In the genomic region with DNA sequence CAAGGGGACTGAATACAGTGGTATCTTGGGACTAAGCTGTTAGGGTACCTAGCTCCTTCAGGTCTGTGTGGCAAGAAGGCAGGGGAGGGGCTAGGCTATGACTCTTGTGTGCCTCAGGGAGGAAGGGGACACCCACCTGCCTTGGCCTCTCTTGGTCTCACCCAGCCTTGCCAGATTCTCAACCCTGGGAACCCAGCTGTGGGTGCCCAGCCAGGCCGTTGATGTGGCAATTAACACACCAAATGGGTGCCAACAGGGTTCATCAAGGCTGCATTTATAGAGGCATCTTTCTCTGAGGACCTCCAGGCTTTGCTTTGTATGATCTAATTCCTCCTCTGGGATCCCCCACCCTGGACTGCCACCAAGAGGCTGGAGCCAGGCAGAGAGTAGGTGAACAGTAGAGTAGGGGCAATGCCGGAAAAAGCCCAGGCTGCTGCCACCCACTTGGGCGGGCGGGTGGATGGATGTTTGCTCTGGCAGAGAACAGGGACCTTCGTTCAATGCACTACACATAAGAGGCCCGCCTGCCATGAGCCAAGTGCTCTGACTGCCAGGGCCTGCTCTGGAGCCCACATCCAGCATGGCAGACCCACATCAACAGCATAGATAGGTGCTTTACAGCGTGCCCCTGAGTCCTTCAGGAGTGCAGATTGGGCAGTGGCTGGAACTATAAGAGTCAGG, we compare ENCODE assay signal across 19 cellular contexts. TPM values are rescaled to one million over a fixed set of nuclear protein-coding genes. Genes with fewer than 3 reads are reported as not detected.
A peak's percentile ranks its signal among the peaks of the same experiment; 100 is the strongest.
DNase-seq lines count a peak whose midpoint lies in the region; ATAC-seq, FAIRE-seq and TF ChIP-seq lines count a peak whose summit lies in the region.
"Had no signal": no experiment of that assay in that cellular context is flagged by ENCODE, and none has a peak within 500 bp of the region (broad histone marks: within the 10 kb centered on the region; RNA-seq: fewer than 3 reads in every experiment).

No MANE protein-coding gene starts in this region.

- H3F3A ChIP-seq in neural progenitor cell (ENCODE audit: low read depth): peaks cover 3% of the 10 kb centered on the region

- TF ChIP-seq RAD21 in liver (IDR thresholded peaks at IDR 0.05) (no peak), HepG2 (CRISPR knock-in tag; IDR thresholded peaks at IDR 0.05) (no peak)

- H3K9ac ChIP-seq in liver (ENCODE audit: low read depth in 1 of 2, low read length in 2 of 2) (no peak overlapping the region), HepG2 (ENCODE audit: insufficient read depth, low read depth, low read length) (no peak overlapping the region), neural progenitor cell (no peak overlapping the region)

- H3K27ac ChIP-seq in liver (ENCODE audit: low read depth in 1 of 2, low read length in 2 of 2) (no peak overlapping the region), HepG2 (ENCODE audit: extremely low read length, insufficient read depth, low read length) (no peak overlapping the region), neural progenitor cell (no peak overlapping the region)
- H3K27ac ChIP-seq: suprapubic skin, vagina had no signal

- in situ Hi-C loops in HepG2 (cut with HindIII; ENCODE audit: extremely low pct_ligation_motif_present, low pct_unique_long_range_greater_than_20kb): no loop called here

- peaks cover 1% of the 10 kb centered on the region for H3K36me3 Mint-ChIP-seq in central memory CD8-positive, alpha-beta T cell (ENCODE audit: insufficient read depth)
- H3K36me3 Mint-ChIP-seq in neural progenitor cell: no peaks in the 10 kb centered on the region
- H3K36me3 Mint-ChIP-seq: activated naive CD8-positive, alpha-beta T cell treated with anti-CD3 and anti-CD28 coated beads, Interleukin-2, amount 10 ng/mL, durations not matched to agents 7 days and 5 days had no signal

- H3K9me3 ChIP-seq in liver (ENCODE audit: control insufficient read depth in 4 of 4, low read length in 3 of 4): no peaks in the 10 kb centered on the region
- H3K9me3 ChIP-seq in HepG2 (ENCODE audit: low read length): no peaks in the 10 kb centered on the region
- H3K9me3 ChIP-seq in neural progenitor cell (ENCODE audit: low read depth): no peaks in the 10 kb centered on the region
- H3K9me3 ChIP-seq: BLaER1 treated with 17β-estradiol and CSF1 and Interleukin-3, amounts not matched to agents 10 nM and 100 nM; suprapubic skin; vagina had no signal

- ATAC-seq in HepG2: no peak; the same call in 2 of the 3 replicates
- no peak for ATAC-seq in central memory CD8-positive, alpha-beta T cell (replicated peaks; ENCODE audit: extremely low read depth, poor library complexity, severe bottlenecking)
- no peak for ATAC-seq in HG03097 (IDR thresholded peaks at IDR 0.05; ENCODE audit: low FRiP score, unreplicated experiment)
- ATAC-seq in HG02623 (IDR thresholded peaks at IDR 0.05; ENCODE audit: unreplicated experiment): no peak
- ATAC-seq: naive thymus-derived CD4-positive, alpha-beta T cell had no signal

- no peak for TF ChIP-seq CTCF in liver (IDR thresholded peaks at IDR 0.05; ENCODE audit: low read depth, low read length, missing input control)
- no peak for TF ChIP-seq CTCF in HepG2 (CRISPR knock-in tag; IDR thresholded peaks at IDR 0.05)
- no peak for TF ChIP-seq CTCF in neural progenitor cell (IDR thresholded peaks at IDR 0.05)

- H3K4me2 ChIP-seq in HepG2 (ENCODE audit: low read depth, low read length) (no peak overlapping the region), neural progenitor cell (no peak overlapping the region)

- H3K27me3 Mint-ChIP-seq in central memory CD8-positive, alpha-beta T cell: no peaks in the 10 kb centered on the region
- H3K27me3 Mint-ChIP-seq in neural progenitor cell (ENCODE audit: insufficient read depth, low read depth): peaks cover 5% of the 10 kb centered on the region
- H3K27me3 Mint-ChIP-seq: activated naive CD8-positive, alpha-beta T cell treated with anti-CD3 and anti-CD28 coated beads, Interleukin-2, amount 10 ng/mL, durations not matched to agents 7 days and 5 days; naive thymus-derived CD4-positive, alpha-beta T cell had no signal

- BruUV-seq in HepG2 (replicated peaks; lab: Mats Ljungman, UMichigan): no TSS peak

- H3K4me3 ChIP-seq in liver (ENCODE audit: low read depth in 1 of 3, low read length in 3 of 3): no peak overlapping the region
- H3K4me3 ChIP-seq in HepG2 (replicated peaks in 1 of 3; ENCODE audit: insufficient read depth in 1 of 3, low read depth in 2 of 3, low read length in 3 of 3): no peak overlapping the region
- H3K4me3 ChIP-seq in neural progenitor cell: no peak overlapping the region
- H3K4me3 ChIP-seq: BLaER1 treated with 17β-estradiol and CSF1 and Interleukin-3, amounts not matched to agents 10 nM and 100 nM; suprapubic skin; vagina had no signal

- no peaks in the 10 kb centered on the region for H3K9me3 Mint-ChIP-seq in central memory CD8-positive, alpha-beta T cell
- H3K9me3 Mint-ChIP-seq in neural progenitor cell: no peaks in the 10 kb centered on the region
- H3K9me3 Mint-ChIP-seq: activated naive CD8-positive, alpha-beta T cell treated with anti-CD3 and anti-CD28 coated beads, Interleukin-2, amount 10 ng/mL, durations not matched to agents 7 days and 5 days; naive thymus-derived CD4-positive, alpha-beta T cell had no signal

- no peak overlapping the region for H2AFZ ChIP-seq in HepG2 (ENCODE audit: low read length)
- no peak overlapping the region for H2AFZ ChIP-seq in neural progenitor cell (replicated peaks)

- H3K27me3 ChIP-seq in liver (ENCODE audit: control insufficient read depth in 4 of 4, insufficient read depth in 4 of 4, low read length in 3 of 4): no peaks in the 10 kb centered on the region
- no peaks in the 10 kb centered on the region for H3K27me3 ChIP-seq in HepG2 (ENCODE audit: control insufficient read depth in 1 of 2, insufficient read depth in 2 of 2, low read length in 2 of 2)
- no peaks in the 10 kb centered on the region for H3K27me3 ChIP-seq in neural progenitor cell
- H3K27me3 ChIP-seq: BLaER1 treated with 17β-estradiol and CSF1 and Interleukin-3, amounts not matched to agents 10 nM and 100 nM; suprapubic skin; vagina had no signal

- POLR2A ChIA-PET in HepG2 (lab: Yijun Ruan, JAX): interaction anchor here (1.0 to 2.0 kb wide), 4 partner anchors 19 to 153 kb away, joined by 4 to 8 read pairs (median 7); partner anchors contain the start of genes LSM12, TMEM101 and TMUB2

- TF ChIP-seq EP300 in HepG2 (IDR thresholded peaks at IDR 0.05; ENCODE audit: low read depth in 2 of 2, low read length in 2 of 2) (no peak), HepG2 (CRISPR knock-in tag; IDR thresholded peaks at IDR 0.05; ENCODE audit: borderline replicate concordance) (no peak)

- no peaks in the 10 kb centered on the region for H4K20me1 ChIP-seq in HepG2 (ENCODE audit: insufficient read depth, low read length)
- H4K20me1 ChIP-seq in neural progenitor cell (ENCODE audit: low read depth): no peaks in the 10 kb centered on the region

- H3K79me2 ChIP-seq in HepG2 (ENCODE audit: insufficient read depth, low read length) (no peaks in the 10 kb centered on the region), neural progenitor cell (ENCODE audit: low read depth) (no peaks in the 10 kb centered on the region)

- H3K27ac Mint-ChIP-seq in central memory CD8-positive, alpha-beta T cell (ENCODE audit: low read depth): peak overlapping the region; percentile 16
- no peak overlapping the region for H3K27ac Mint-ChIP-seq in neural progenitor cell
- H3K27ac Mint-ChIP-seq: activated naive CD8-positive, alpha-beta T cell treated with anti-CD3 and anti-CD28 coated beads, Interleukin-2, amount 10 ng/mL, durations not matched to agents 7 days and 5 days had no signal

- peaks cover 0 to 13% (median 4%) of the 10 kb centered on the region in 4 donors for H3K4me1 ChIP-seq in liver (ENCODE audit: control insufficient read depth in 4 of 4, insufficient read depth in 4 of 4, low read length in 3 of 4)
- H3K4me1 ChIP-seq in HepG2 (ENCODE audit: insufficient read depth, low read length): peaks cover 41% of the 10 kb centered on the region
- peaks cover 11% of the 10 kb centered on the region for H3K4me1 ChIP-seq in neural progenitor cell

- CTCF ChIA-PET in HepG2 (lab: Yijun Ruan, JAX; ENCODE audit: low intra/inter-chr PET ratio, low total read pairs): interaction anchor here (0.9 to 2.1 kb wide), 3 partner anchors 26 to 126 kb away, joined by 3 to 8 read pairs (median 4); partner anchors contain the start of gene HROB

- no peak for FAIRE-seq in HepG2 (lab: Jason Lieb, UNC)
- FAIRE-seq: GM18507, kidney had no signal

- H3K4me3 Mint-ChIP-seq in central memory CD8-positive, alpha-beta T cell: no peak overlapping the region
- no peak overlapping the region for H3K4me3 Mint-ChIP-seq in neural progenitor cell
- H3K4me3 Mint-ChIP-seq: activated naive CD8-positive, alpha-beta T cell treated with anti-CD3 and anti-CD28 coated beads, Interleukin-2, amount 10 ng/mL, durations not matched to agents 7 days and 5 days; naive thymus-derived CD4-positive, alpha-beta T cell had no signal

- no peak for TF ChIP-seq POLR2A in HepG2 (IDR thresholded peaks at IDR 0.05; ENCODE audit: insufficient read depth in 1 of 2, low read depth in 2 of 2, low read length in 2 of 2)

- DNase-seq in HepG2 (ENCODE audit: low spot score) (no peak), neural progenitor cell (ENCODE audit: low spot score) (no peak)
- no peak for DNase-seq in central memory CD8-positive, alpha-beta T cell (ENCODE audit: low spot score in 2 of 2)
- DNase-seq: activated naive CD8-positive, alpha-beta T cell treated with anti-CD3 and anti-CD28 coated beads, Interleukin-2, amount 10 ng/mL, durations not matched to agents 7 days and 5 days; effector memory CD4-positive, alpha-beta T cell; kidney; mesendoderm; naive thymus-derived CD4-positive, alpha-beta T cell; NCI-H1417; NCI-H510A treated with DMSO at 0.1 percent for 48 hours; T1000 had no signal

- intact Hi-C loops in HepG2 (cut with micrococcal nuclease; ENCODE audit: unreplicated experiment): loop anchor here (5.0 kb wide), 1 partner anchor 45 kb away; the partner anchor contains the start of gene HDAC5

- H3K36me3 ChIP-seq in liver (ENCODE audit: control insufficient read depth in 4 of 4, insufficient read depth in 3 of 4, low read depth in 1 of 4, low read length in 3 of 4) (no peaks in the 10 kb centered on the region), HepG2 (replicated peaks in 1 of 2; ENCODE audit: control insufficient read depth in 1 of 2, insufficient read depth in 2 of 2, low read length in 2 of 2) (peaks cover 0 to under 1% of the 10 kb centered on the region in 2 experiments; a peak in 1 of 5 replicates), neural progenitor cell (no peaks in the 10 kb centered on the region)
- H3K36me3 ChIP-seq: suprapubic skin, vagina had no signal

- peaks cover 10% of the 10 kb centered on the region for H3K4me1 Mint-ChIP-seq in central memory CD8-positive, alpha-beta T cell
- H3K4me1 Mint-ChIP-seq in neural progenitor cell: peaks cover 21% of the 10 kb centered on the region
- H3K4me1 Mint-ChIP-seq: activated naive CD8-positive, alpha-beta T cell treated with anti-CD3 and anti-CD28 coated beads, Interleukin-2, amount 10 ng/mL, durations not matched to agents 7 days and 5 days had no signal

- WGBS in liver: 50% methylated on average over 7 of the region's 7 CpGs
- WGBS in HepG2 (ENCODE audit: low lambda C conversion rate): 75% methylated on average over 7 of the region's 7 CpGs

RNA-seq across cellular contexts. Expression of gene ASB16, which starts 3.2 kb away (rescaled TPM):
- total RNA-seq in liver: under 1 TPM in 1 of 2 donors, not detected in 1; 0.37 TPM
- polyA plus RNA-seq in liver: under 1 TPM; 0.02 to 0.08 TPM
- 0.07 TPM in 1 of 2 replicates, not detected in the other for total RNA-seq in HepG2 (2016; rRNA removed; fragmentation: Illumina TruSeq; extraction: Trizol)
- not detected in 2 replicates for total RNA-seq in HepG2 (2016; cell fraction: cytosol; rRNA removed; fragmentation: Illumina TruSeq; extraction: Trizol; ENCODE audit: low read depth)
- not detected in 2 replicates for total RNA-seq in HepG2 (2016; cell fraction: insoluble cytoplasmic fraction; rRNA removed; fragmentation: Illumina TruSeq; extraction: Trizol)
- total RNA-seq in HepG2 (2016; cell fraction: membrane; rRNA removed; fragmentation: Illumina TruSeq; extraction: Trizol): not detected in 2 replicates
- total RNA-seq in HepG2 (2016; cell fraction: nucleus; rRNA removed; fragmentation: Illumina TruSeq; extraction: Trizol): not detected in 2 replicates
- 0.05 TPM in 1 of 2 replicates, not detected in the other for polyA plus RNA-seq in HepG2 (2011; rRNA removed)
- polyA plus RNA-seq in HepG2 (2011; cell fraction: cytosol; rRNA removed): 0.04 and 0.10 TPM in 2 replicates
- 0.45 and 0.47 TPM in 2 replicates for polyA plus RNA-seq in HepG2 (2011; cell fraction: nucleus; rRNA removed)
- polyA plus RNA-seq in HepG2 (2012): 0.47 and 0.64 TPM in 2 replicates
- not detected in 2 replicates for polyA plus RNA-seq in HepG2 (2016; cell fraction: cytosol; fragmentation: Illumina TruSeq; extraction: Trizol; ENCODE audit: low read depth)
- polyA plus RNA-seq in HepG2 (2016; cell fraction: insoluble cytoplasmic fraction; fragmentation: Illumina TruSeq; extraction: Trizol; ENCODE audit: low read depth): not detected in 2 replicates
- not detected in 2 replicates for polyA plus RNA-seq in HepG2 (2016; cell fraction: membrane; fragmentation: Illumina TruSeq; extraction: Trizol; ENCODE audit: low read depth)
- not detected in 2 replicates for polyA plus RNA-seq in HepG2 (2016; cell fraction: nucleus; fragmentation: Illumina TruSeq; extraction: Trizol; ENCODE audit: insufficient read depth, low read depth)
- 0.09 and 0.40 TPM in 2 replicates for polyA minus RNA-seq in HepG2 (2011; rRNA and poly(A)+ RNA removed; ENCODE audit: low replicate concordance)
- not detected in 2 replicates for polyA minus RNA-seq in HepG2 (2011; cell fraction: cytosol; rRNA and poly(A)+ RNA removed)
- not detected in 2 replicates for polyA minus RNA-seq in HepG2 (2011; cell fraction: nucleus; rRNA and poly(A)+ RNA removed)
- total RNA-seq in neural progenitor cell (ENCODE audit: low replicate concordance): not detected in 2 replicates
- total RNA-seq: osteocyte, suprapubic skin, vagina had no signal

RNA-seq across cellular contexts. Expression of gene TMUB2, which starts 19.5 kb away (rescaled TPM):
- total RNA-seq in liver (10 to 100 TPM; 12.2 to 14.7 TPM), HepG2 (2016; rRNA removed; fragmentation: Illumina TruSeq; extraction: Trizol) (18.7 and 26.9 TPM in 2 replicates), neural progenitor cell (ENCODE audit: low replicate concordance) (16.6 and 26.3 TPM in 2 replicates)
- polyA plus RNA-seq in liver (10 to 100 TPM; 13.3 to 18.8 TPM), HepG2 (2011; rRNA removed) (50.8 and 55.5 TPM in 2 replicates)
- 9.7 and 10.5 TPM in 2 replicates for total RNA-seq in HepG2 (2016; cell fraction: cytosol; rRNA removed; fragmentation: Illumina TruSeq; extraction: Trizol; ENCODE audit: low read depth)
- 17.2 and 28.2 TPM in 2 replicates for total RNA-seq in HepG2 (2016; cell fraction: insoluble cytoplasmic fraction; rRNA removed; fragmentation: Illumina TruSeq; extraction: Trizol)
- total RNA-seq in HepG2 (2016; cell fraction: membrane; rRNA removed; fragmentation: Illumina TruSeq; extraction: Trizol): 18.3 and 23.2 TPM in 2 replicates
- 23.0 and 27.8 TPM in 2 replicates for total RNA-seq in HepG2 (2016; cell fraction: nucleus; rRNA removed; fragmentation: Illumina TruSeq; extraction: Trizol)
- polyA plus RNA-seq in HepG2 (2011; cell fraction: cytosol; rRNA removed): 41.4 and 47.9 TPM in 2 replicates
- polyA plus RNA-seq in HepG2 (2011; cell fraction: nucleus; rRNA removed): 102 and 118 TPM in 2 replicates
- polyA plus RNA-seq in HepG2 (2012): 22.8 and 25.7 TPM in 2 replicates
- 8.4 and 10.1 TPM in 2 replicates for polyA plus RNA-seq in HepG2 (2016; cell fraction: cytosol; fragmentation: Illumina TruSeq; extraction: Trizol; ENCODE audit: low read depth)
- polyA plus RNA-seq in HepG2 (2016; cell fraction: insoluble cytoplasmic fraction; fragmentation: Illumina TruSeq; extraction: Trizol; ENCODE audit: low read depth): 19.7 and 21.2 TPM in 2 replicates
- polyA plus RNA-seq in HepG2 (2016; cell fraction: membrane; fragmentation: Illumina TruSeq; extraction: Trizol; ENCODE audit: low read depth): 18.3 and 18.4 TPM in 2 replicates
- polyA plus RNA-seq in HepG2 (2016; cell fraction: nucleus; fragmentation: Illumina TruSeq; extraction: Trizol; ENCODE audit: insufficient read depth, low read depth): 62.7 and 64.3 TPM in 2 replicates
- polyA minus RNA-seq in HepG2 (2011; rRNA and poly(A)+ RNA removed; ENCODE audit: low replicate concordance): 28.1 and 44.6 TPM in 2 replicates
- polyA minus RNA-seq in HepG2 (2011; cell fraction: cytosol; rRNA and poly(A)+ RNA removed): 13.8 and 15.3 TPM in 2 replicates
- 21.1 and 21.4 TPM in 2 replicates for polyA minus RNA-seq in HepG2 (2011; cell fraction: nucleus; rRNA and poly(A)+ RNA removed)

RNA-seq across cellular contexts. Expression of gene HROB, which starts 25.6 kb away (rescaled TPM):
- total RNA-seq in liver (1 to 10 TPM in 1 of 2 donors, under 1 TPM in 1; 0.08 to 1.9 TPM), HepG2 (2016; rRNA removed; fragmentation: Illumina TruSeq; extraction: Trizol) (6.7 and 7.1 TPM in 2 replicates), neural progenitor cell (ENCODE audit: low replicate concordance) (6.5 and 11.0 TPM in 2 replicates)
- polyA plus RNA-seq in liver (under 1 TPM; 0.29 to 0.32 TPM), HepG2 (2011; rRNA removed) (5.0 and 6.1 TPM in 2 replicates)
- total RNA-seq in HepG2 (2016; cell fraction: cytosol; rRNA removed; fragmentation: Illumina TruSeq; extraction: Trizol; ENCODE audit: low read depth): 5.6 and 7.4 TPM in 2 replicates
- 5.5 and 5.6 TPM in 2 replicates for total RNA-seq in HepG2 (2016; cell fraction: insoluble cytoplasmic fraction; rRNA removed; fragmentation: Illumina TruSeq; extraction: Trizol)
- total RNA-seq in HepG2 (2016; cell fraction: membrane; rRNA removed; fragmentation: Illumina TruSeq; extraction: Trizol): 5.5 and 5.6 TPM in 2 replicates
- 5.1 and 5.5 TPM in 2 replicates for total RNA-seq in HepG2 (2016; cell fraction: nucleus; rRNA removed; fragmentation: Illumina TruSeq; extraction: Trizol)
- polyA plus RNA-seq in HepG2 (2011; cell fraction: cytosol; rRNA removed): 3.3 and 4.0 TPM in 2 replicates
- polyA plus RNA-seq in HepG2 (2011; cell fraction: nucleus; rRNA removed): 7.3 and 8.7 TPM in 2 replicates
- 2.5 and 4.8 TPM in 2 replicates for polyA plus RNA-seq in HepG2 (2012)
- polyA plus RNA-seq in HepG2 (2016; cell fraction: cytosol; fragmentation: Illumina TruSeq; extraction: Trizol; ENCODE audit: low read depth): 1.4 and 1.5 TPM in 2 replicates
- polyA plus RNA-seq in HepG2 (2016; cell fraction: insoluble cytoplasmic fraction; fragmentation: Illumina TruSeq; extraction: Trizol; ENCODE audit: low read depth): 6.2 and 7.5 TPM in 2 replicates
- 2.2 and 3.0 TPM in 2 replicates for polyA plus RNA-seq in HepG2 (2016; cell fraction: membrane; fragmentation: Illumina TruSeq; extraction: Trizol; ENCODE audit: low read depth)
- polyA plus RNA-seq in HepG2 (2016; cell fraction: nucleus; fragmentation: Illumina TruSeq; extraction: Trizol; ENCODE audit: insufficient read depth, low read depth): 14.2 and 16.9 TPM in 2 replicates
- polyA minus RNA-seq in HepG2 (2011; rRNA and poly(A)+ RNA removed; ENCODE audit: low replicate concordance): 11.6 and 25.6 TPM in 2 replicates
- 2.7 and 4.6 TPM in 2 replicates for polyA minus RNA-seq in HepG2 (2011; cell fraction: cytosol; rRNA and poly(A)+ RNA removed)
- polyA minus RNA-seq in HepG2 (2011; cell fraction: nucleus; rRNA and poly(A)+ RNA removed): 3.9 and 4.5 TPM in 2 replicates

RNA-seq across cellular contexts. Expression of gene ATXN7L3, which starts 32.4 kb away (rescaled TPM):
- total RNA-seq in liver: 10 to 100 TPM; 13.8 to 20.9 TPM
- polyA plus RNA-seq in liver: 10 to 100 TPM in 1 of 2 donors, 1 to 10 TPM in 1; 5.1 to 15.7 TPM
- total RNA-seq in HepG2 (2016; rRNA removed; fragmentation: Illumina TruSeq; extraction: Trizol): 45.7 and 59.1 TPM in 2 replicates
- 12.2 and 14.1 TPM in 2 replicates for total RNA-seq in HepG2 (2016; cell fraction: cytosol; rRNA removed; fragmentation: Illumina TruSeq; extraction: Trizol; ENCODE audit: low read depth)
- total RNA-seq in HepG2 (2016; cell fraction: insoluble cytoplasmic fraction; rRNA removed; fragmentation: Illumina TruSeq; extraction: Trizol): 42.7 and 60.0 TPM in 2 replicates
- 45.9 and 46.8 TPM in 2 replicates for total RNA-seq in HepG2 (2016; cell fraction: membrane; rRNA removed; fragmentation: Illumina TruSeq; extraction: Trizol)
- total RNA-seq in HepG2 (2016; cell fraction: nucleus; rRNA removed; fragmentation: Illumina TruSeq; extraction: Trizol): 42.7 and 44.6 TPM in 2 replicates
- 44.5 and 49.3 TPM in 2 replicates for polyA plus RNA-seq in HepG2 (2011; rRNA removed)
- 39.5 and 41.0 TPM in 2 replicates for polyA plus RNA-seq in HepG2 (2011; cell fraction: cytosol; rRNA removed)
- polyA plus RNA-seq in HepG2 (2011; cell fraction: nucleus; rRNA removed): 121 and 131 TPM in 2 replicates
- polyA plus RNA-seq in HepG2 (2012): 37.8 and 38.4 TPM in 2 replicates
- 7.6 and 9.2 TPM in 2 replicates for polyA plus RNA-seq in HepG2 (2016; cell fraction: cytosol; fragmentation: Illumina TruSeq; extraction: Trizol; ENCODE audit: low read depth)
- polyA plus RNA-seq in HepG2 (2016; cell fraction: insoluble cytoplasmic fraction; fragmentation: Illumina TruSeq; extraction: Trizol; ENCODE audit: low read depth): 50.4 and 54.3 TPM in 2 replicates
- 32.8 and 36.7 TPM in 2 replicates for polyA plus RNA-seq in HepG2 (2016; cell fraction: membrane; fragmentation: Illumina TruSeq; extraction: Trizol; ENCODE audit: low read depth)
- 81.5 and 96.7 TPM in 2 replicates for polyA plus RNA-seq in HepG2 (2016; cell fraction: nucleus; fragmentation: Illumina TruSeq; extraction: Trizol; ENCODE audit: insufficient read depth, low read depth)
- 65.3 and 85.1 TPM in 2 replicates for polyA minus RNA-seq in HepG2 (2011; rRNA and poly(A)+ RNA removed; ENCODE audit: low replicate concordance)
- polyA minus RNA-seq in HepG2 (2011; cell fraction: cytosol; rRNA and poly(A)+ RNA removed): 25.4 and 26.4 TPM in 2 replicates
- polyA minus RNA-seq in HepG2 (2011; cell fraction: nucleus; rRNA and poly(A)+ RNA removed): 47.9 and 72.6 TPM in 2 replicates
- 38.9 and 73.6 TPM in 2 replicates for total RNA-seq in neural progenitor cell (ENCODE audit: low replicate concordance)

RNA-seq across cellular contexts. Expression of gene HDAC5, which starts 43.9 kb away (rescaled TPM):
- total RNA-seq in liver (10 to 100 TPM; 18.2 to 20.3 TPM), HepG2 (2016; rRNA removed; fragmentation: Illumina TruSeq; extraction: Trizol) (34.0 and 46.4 TPM in 2 replicates), neural progenitor cell (ENCODE audit: low replicate concordance) (23.6 and 71.0 TPM in 2 replicates)
- polyA plus RNA-seq in liver (10 to 100 TPM in 1 of 2 donors, 1 to 10 TPM in 1; 5.8 to 10.7 TPM), HepG2 (2011; rRNA removed) (85.4 and 140 TPM in 2 replicates)
- total RNA-seq in HepG2 (2016; cell fraction: cytosol; rRNA removed; fragmentation: Illumina TruSeq; extraction: Trizol; ENCODE audit: low read depth): 9.5 and 10.8 TPM in 2 replicates
- total RNA-seq in HepG2 (2016; cell fraction: insoluble cytoplasmic fraction; rRNA removed; fragmentation: Illumina TruSeq; extraction: Trizol): 32.6 and 44.0 TPM in 2 replicates
- 18.6 and 21.1 TPM in 2 replicates for total RNA-seq in HepG2 (2016; cell fraction: membrane; rRNA removed; fragmentation: Illumina TruSeq; extraction: Trizol)
- 37.8 and 39.5 TPM in 2 replicates for total RNA-seq in HepG2 (2016; cell fraction: nucleus; rRNA removed; fragmentation: Illumina TruSeq; extraction: Trizol)
- polyA plus RNA-seq in HepG2 (2011; cell fraction: cytosol; rRNA removed): 66.8 and 91.0 TPM in 2 replicates
- polyA plus RNA-seq in HepG2 (2011; cell fraction: nucleus; rRNA removed): 179 and 189 TPM in 2 replicates
- 88.1 and 102 TPM in 2 replicates for polyA plus RNA-seq in HepG2 (2012)
- polyA plus RNA-seq in HepG2 (2016; cell fraction: cytosol; fragmentation: Illumina TruSeq; extraction: Trizol; ENCODE audit: low read depth): 3.3 and 3.4 TPM in 2 replicates
- 24.1 and 29.9 TPM in 2 replicates for polyA plus RNA-seq in HepG2 (2016; cell fraction: insoluble cytoplasmic fraction; fragmentation: Illumina TruSeq; extraction: Trizol; ENCODE audit: low read depth)
- polyA plus RNA-seq in HepG2 (2016; cell fraction: membrane; fragmentation: Illumina TruSeq; extraction: Trizol; ENCODE audit: low read depth): 9.7 and 10.3 TPM in 2 replicates
- polyA plus RNA-seq in HepG2 (2016; cell fraction: nucleus; fragmentation: Illumina TruSeq; extraction: Trizol; ENCODE audit: insufficient read depth, low read depth): 56.7 and 66.5 TPM in 2 replicates
- 59.4 and 315 TPM in 2 replicates for polyA minus RNA-seq in HepG2 (2011; rRNA and poly(A)+ RNA removed; ENCODE audit: low replicate concordance)
- polyA minus RNA-seq in HepG2 (2011; cell fraction: cytosol; rRNA and poly(A)+ RNA removed): 82.1 and 94.7 TPM in 2 replicates
- 68.9 and 78.6 TPM in 2 replicates for polyA minus RNA-seq in HepG2 (2011; cell fraction: nucleus; rRNA and poly(A)+ RNA removed)
